8 cellular contexts compared by ENCODE assay signal in the genomic region with DNA sequence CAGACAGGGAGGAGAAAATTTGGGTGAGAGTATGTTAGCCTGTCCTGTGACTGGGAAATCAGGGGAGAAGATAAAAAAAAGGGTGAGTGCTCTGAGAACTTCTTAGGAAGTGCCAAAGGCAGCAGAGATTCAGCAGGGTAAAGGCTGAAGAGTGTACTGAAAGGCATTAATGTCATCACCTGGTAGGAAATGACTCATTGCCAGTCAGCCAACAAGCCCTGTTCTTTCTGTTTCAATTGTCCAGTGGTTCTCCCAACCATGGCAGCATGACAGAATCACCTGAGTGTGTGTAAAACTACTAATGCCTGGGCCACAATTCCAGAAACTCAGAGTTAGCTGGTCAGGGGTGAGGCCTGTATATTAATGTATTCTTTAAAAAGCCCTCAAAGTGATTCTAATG.
DNase-seq lines count a peak whose midpoint lies in the region; ATAC-seq and TF ChIP-seq lines count a peak whose summit lies in the region.

No MANE protein-coding gene starts in this region.

- no peaks in the 10 kb centered on the region for H3K79me2 ChIP-seq in ACC112 (ENCODE audit: control insufficient read depth, insufficient read depth, low read length, unreplicated experiment)

- no peak for TF ChIP-seq CTCF in astrocyte of the cerebellum (IDR thresholded peaks at IDR 0.05; ENCODE audit: low read depth, low read length, missing control alignments)
- no peak for TF ChIP-seq CTCF in omental fat pad (IDR thresholded peaks at IDR 0.05)
- no peak for TF ChIP-seq CTCF in ascending aorta (IDR thresholded peaks at IDR 0.05)

- intact Hi-C loops in ascending aorta (cut with DNase I), result no loop called here

- no peaks in the 10 kb centered on the region for H3K9me3 ChIP-seq in ascending aorta

- DNase-seq in astrocyte of the cerebellum (ENCODE audit: low read depth), result peak; percentile 33
- DNase-seq in omental fat pad (ENCODE audit: low spot score), result no peak
- DNase-seq in SIG-M5 (lab: John Stamatoyannopoulos, UW), result no peak
- DNase-seq in germinal center (ENCODE audit: low spot score), result no peak
- no peak for DNase-seq in ascending aorta (ENCODE audit: low spot score in 2 of 2)

- H3K36me3 ChIP-seq in ACC112 (ENCODE audit: insufficient read depth, low read length), result 0 out of 2 replicates have a peak, but pooled peaks cover 8% of the 10 kb centered on the region
- H3K36me3 ChIP-seq in ascending aorta, result peaks cover 4 to 9% of the 10 kb centered on the region in 2 donors

- H2AFZ ChIP-seq in ACC112 (ENCODE audit: low read length, unreplicated experiment), result no peak overlapping the region

- H3K27ac ChIP-seq in ACC112 (ENCODE audit: low read depth, low read length) (peak overlapping the region; percentile 16; the same call in 1 of the 2 replicates), ascending aorta (no peak overlapping the region)

- ATAC-seq in GM19025 (IDR thresholded peaks at IDR 0.05; ENCODE audit: low read depth, unreplicated experiment) (peak; percentile 69), HG03135 (IDR thresholded peaks at IDR 0.05; ENCODE audit: unreplicated experiment) (peak; percentile 93), omental fat pad (ENCODE audit: low FRiP score) (no peak)

- H3K4me1 ChIP-seq in ACC112 (ENCODE audit: control insufficient read depth, insufficient read depth, low read length, unreplicated experiment), result peaks cover 14% of the 10 kb centered on the region
- H3K4me1 ChIP-seq in ascending aorta, result no peaks in the 10 kb centered on the region

- no peaks in the 10 kb centered on the region for H3K27me3 ChIP-seq in ACC112 (ENCODE audit: insufficient read depth, low read length)
- no peaks in the 10 kb centered on the region for H3K27me3 ChIP-seq in ascending aorta

- H3K4me3 ChIP-seq in ACC112 (ENCODE audit: low read depth, low read length) (no peak overlapping the region), astrocyte of the cerebellum (ENCODE audit: low read depth, low read length) (no peak overlapping the region), ascending aorta (no peak overlapping the region)

- in situ Hi-C loops in astrocyte of the cerebellum (cut with HindIII; ENCODE audit: low sequenced_read_pairs), result no loop called here
